8 cellular contexts compared by ENCODE assay signal in genomic region chr15:42059661-42060476, GRCh38. TPM values are rescaled to one million over a fixed set of nuclear protein-coding genes. Genes with fewer than 3 reads are reported as not detected.
DNase-seq lines count a peak whose midpoint lies in the region; ATAC-seq and TF ChIP-seq lines count a peak whose summit lies in the region.

No MANE protein-coding gene starts in this region.

- CTCF ChIA-PET in HEK293 (lab: Yijun Ruan, JAX): interaction anchor here (0.6 to 5.2 kb wide), 7 partner anchors 25 to 529 kb away, joined by 3 to 32 read pairs (median 4); no protein-coding TSS in a partner anchor

- POLR2A ChIA-PET in HEK293 (lab: Yijun Ruan, JAX): no interaction called here

- H3K36me3 ChIP-seq in BE2C: no peaks in the 10 kb centered on the region
- no peaks in the 10 kb centered on the region for H3K36me3 ChIP-seq in HEK293 (ENCODE audit: control insufficient read depth in 2 of 2, insufficient read depth in 1 of 2, low read length in 2 of 2)
- H3K36me3 ChIP-seq in gastroesophageal sphincter: no peaks in the 10 kb centered on the region

- DNase-seq in BE2C (peak; percentile 72), OCI-M2 (lab: John Stamatoyannopoulos, UW; ENCODE audit: unreplicated experiment) (peak; percentile 12), pons (ENCODE audit: low spot score) (peak; percentile 26)
- DNase-seq in activated T-helper 1 cell treated with anti-CD3 and anti-CD28 coated beads, Interleukin-12 subunit alpha, Interleukin-12 subunit beta, Interleukin-2, Interleukin-4 antibody, amounts not matched to agents 30 ng/mL and 10 ng/mL and 1 ng/mL, durations not matched to agents 14 hours and 24 hours and 36 hours (ENCODE audit: low spot score): peak; percentile 52

- peaks cover 5% of the 10 kb centered on the region; the same call in 1 of the 2 replicates for H3K27me3 ChIP-seq in BE2C
- H3K27me3 ChIP-seq in gastroesophageal sphincter: peaks cover 16% of the 10 kb centered on the region

- ATAC-seq in gastroesophageal sphincter: no peak
- ATAC-seq in HG03280 (IDR thresholded peaks at IDR 0.05; ENCODE audit: unreplicated experiment): no peak
- ATAC-seq in HG03097 (IDR thresholded peaks at IDR 0.05; ENCODE audit: low FRiP score, unreplicated experiment): no peak

- no peaks in the 10 kb centered on the region for H3K9me3 Mint-ChIP-seq in activated T-helper 1 cell treated with anti-CD3 and anti-CD28 coated beads, Interleukin-12 subunit alpha, Interleukin-12 subunit beta, Interleukin-2, Interleukin-4 antibody, amounts not matched to agents 30 ng/mL and 10 ng/mL and 1 ng/mL, durations not matched to agents 14 hours and 24 hours and 36 hours

- no peak overlapping the region for H3K27ac ChIP-seq in HEK293 (ENCODE audit: extremely low read depth, low read depth, low read length)
- no peak overlapping the region for H3K27ac ChIP-seq in gastroesophageal sphincter

- 34 to 50% methylated on average over 9 to 12 of the region's 14 CpGs for WGBS in gastroesophageal sphincter (ENCODE audit: low coverage in 1 of 2), 2 donors

- no peak overlapping the region for H3K27ac Mint-ChIP-seq in activated T-helper 1 cell treated with anti-CD3 and anti-CD28 coated beads, Interleukin-12 subunit alpha, Interleukin-12 subunit beta, Interleukin-2, Interleukin-4 antibody, amounts not matched to agents 30 ng/mL and 10 ng/mL and 1 ng/mL, durations not matched to agents 14 hours and 24 hours and 36 hours

- no peak for TF ChIP-seq POLR2A in gastroesophageal sphincter (IDR thresholded peaks at IDR 0.05)

- intact Hi-C loops in activated T-helper 1 cell treated with anti-CD3 and anti-CD28 coated beads, Interleukin-12 subunit alpha, Interleukin-12 subunit beta, Interleukin-2, Interleukin-4 antibody, amounts not matched to agents 30 ng/mL and 10 ng/mL and 1 ng/mL, durations not matched to agents 14 hours and 24 hours and 36 hours (cut with micrococcal nuclease): loop anchor here (1.0 to 2.0 kb wide), 3 partner anchors 71 to 287 kb away; no protein-coding TSS in a partner anchor

- peaks cover 25% of the 10 kb centered on the region for H3K27me3 Mint-ChIP-seq in activated T-helper 1 cell treated with anti-CD3 and anti-CD28 coated beads, Interleukin-12 subunit alpha, Interleukin-12 subunit beta, Interleukin-2, Interleukin-4 antibody, amounts not matched to agents 30 ng/mL and 10 ng/mL and 1 ng/mL, durations not matched to agents 14 hours and 24 hours and 36 hours (ENCODE audit: insufficient read depth)

- no peaks in the 10 kb centered on the region for H3K36me3 Mint-ChIP-seq in activated T-helper 1 cell treated with anti-CD3 and anti-CD28 coated beads, Interleukin-12 subunit alpha, Interleukin-12 subunit beta, Interleukin-2, Interleukin-4 antibody, amounts not matched to agents 30 ng/mL and 10 ng/mL and 1 ng/mL, durations not matched to agents 14 hours and 24 hours and 36 hours (ENCODE audit: low read depth)

- H3K9me3 ChIP-seq in BE2C (no peaks in the 10 kb centered on the region), HEK293 (ENCODE audit: control insufficient read depth, insufficient read depth, low read depth, low read length) (no peaks in the 10 kb centered on the region), gastroesophageal sphincter (no peaks in the 10 kb centered on the region)

- TF ChIP-seq CTCF in BE2C (IDR thresholded peaks at IDR 0.05; ENCODE audit: low read depth, low read length) (peak; percentile 98), HEK293 (tag by site-specific recombination; IDR thresholded peaks at IDR 0.05) (no peak), gastroesophageal sphincter (IDR thresholded peaks at IDR 0.05) (peak in 3 of 4 experiments; percentile 63 to 84 (median 79))

- H3K4me1 ChIP-seq in BE2C (no peaks in the 10 kb centered on the region; the same call in 1 of the 2 replicates), HEK293 (ENCODE audit: control insufficient read depth, insufficient read depth, low read length) (no peaks in the 10 kb centered on the region), gastroesophageal sphincter (peaks cover 0 to 9% (median 0%) of the 10 kb centered on the region in 3 donors)

- H3K4me3 ChIP-seq in BE2C (ENCODE audit: low read depth, low read length) (no peak overlapping the region), HEK293 (ENCODE audit: low read depth, low read length) (no peak overlapping the region), gastroesophageal sphincter (no peak overlapping the region)

- H3K4me3 Mint-ChIP-seq in activated T-helper 1 cell treated with anti-CD3 and anti-CD28 coated beads, Interleukin-12 subunit alpha, Interleukin-12 subunit beta, Interleukin-2, Interleukin-4 antibody, amounts not matched to agents 30 ng/mL and 10 ng/mL and 1 ng/mL, durations not matched to agents 14 hours and 24 hours and 36 hours: no peak overlapping the region

- TF ChIP-seq EP300 in gastroesophageal sphincter (IDR thresholded peaks at IDR 0.05): no peak

- H3K4me1 Mint-ChIP-seq in activated T-helper 1 cell treated with anti-CD3 and anti-CD28 coated beads, Interleukin-12 subunit alpha, Interleukin-12 subunit beta, Interleukin-2, Interleukin-4 antibody, amounts not matched to agents 30 ng/mL and 10 ng/mL and 1 ng/mL, durations not matched to agents 14 hours and 24 hours and 36 hours (ENCODE audit: low read depth): peaks cover 10% of the 10 kb centered on the region

TF ChIP-seq in HEK293, 187 proteins besides CTCF, POLR2A, EP300 and RAD21 (continues in another document):
- TF ChIP-seq ZNF148 (tag by site-specific recombination; IDR thresholded peaks at IDR 0.05; ENCODE audit: borderline replicate concordance) (no peak), ZNF670 (tag by site-specific recombination; IDR thresholded peaks at IDR 0.05; ENCODE audit: low read depth) (no peak), ZNF175 (tag by site-specific recombination; IDR thresholded peaks at IDR 0.05) (no peak), ZIC2 (tag by site-specific recombination; IDR thresholded peaks at IDR 0.05) (no peak), ZNF112 (tag by site-specific recombination; IDR thresholded peaks at IDR 0.05) (no peak), PATZ1 (tag by site-specific recombination; IDR thresholded peaks at IDR 0.05) (no peak), ZNF514 (tag by site-specific recombination; IDR thresholded peaks at IDR 0.05) (no peak), ZNF623 (tag by site-specific recombination; IDR thresholded peaks at IDR 0.05) (no peak), ZNF433 (tag by site-specific recombination; IDR thresholded peaks at IDR 0.05; ENCODE audit: low read depth) (no peak), ZNF830 (tag by site-specific recombination; IDR thresholded peaks at IDR 0.05; ENCODE audit: low read depth) (no peak)
- TF ChIP-seq, protein P1, sequence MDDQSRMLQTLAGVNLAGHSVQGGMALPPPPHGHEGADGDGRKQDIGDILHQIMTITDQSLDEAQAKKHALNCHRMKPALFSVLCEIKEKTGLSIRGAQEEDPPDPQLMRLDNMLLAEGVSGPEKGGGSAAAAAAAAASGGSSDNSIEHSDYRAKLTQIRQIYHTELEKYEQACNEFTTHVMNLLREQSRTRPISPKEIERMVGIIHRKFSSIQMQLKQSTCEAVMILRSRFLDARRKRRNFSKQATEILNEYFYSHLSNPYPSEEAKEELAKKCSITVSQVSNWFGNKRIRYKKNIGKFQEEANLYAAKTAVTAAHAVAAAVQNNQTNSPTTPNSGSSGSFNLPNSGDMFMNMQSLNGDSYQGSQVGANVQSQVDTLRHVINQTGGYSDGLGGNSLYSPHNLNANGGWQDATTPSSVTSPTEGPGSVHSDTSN (CRISPR knock-in tag; IDR thresholded peaks at IDR 0.05): no peak

RNA-seq across cellular contexts. Expression of gene PLA2G4D, which starts 34.5 kb away (rescaled TPM):
- not detected for polyA plus RNA-seq in BE2C (2012; ENCODE audit: insufficient read depth, insufficient read length, low read depth)
- not detected in 2 replicates for total RNA-seq in activated T-helper 1 cell treated with anti-CD3 and anti-CD28 coated beads, Interleukin-12 subunit alpha, Interleukin-12 subunit beta, Interleukin-2, Interleukin-4 antibody, amounts not matched to agents 30 ng/mL and 10 ng/mL and 1 ng/mL, durations not matched to agents 14 hours and 24 hours and 36 hours
- total RNA-seq in gastroesophageal sphincter: not detected

RNA-seq across cellular contexts. Expression of gene PLA2G4E, which starts 39.0 kb away (rescaled TPM):
- polyA plus RNA-seq in BE2C (2012; ENCODE audit: insufficient read depth, insufficient read length, low read depth): not detected
- not detected in 2 replicates for total RNA-seq in activated T-helper 1 cell treated with anti-CD3 and anti-CD28 coated beads, Interleukin-12 subunit alpha, Interleukin-12 subunit beta, Interleukin-2, Interleukin-4 antibody, amounts not matched to agents 30 ng/mL and 10 ng/mL and 1 ng/mL, durations not matched to agents 14 hours and 24 hours and 36 hours
- under 1 TPM in 2 of 4 donors, not detected in 2; 0.08 to 0.67 TPM for total RNA-seq in gastroesophageal sphincter

Comparison
In these comparisons a context has a peak if more than half of its experiments do, and no peak if none do; other contexts are left out.
1. DNase-seq: peak in every context shown above with its lines; median percentile 72 in BE2C; 52 in activated T-helper 1 cell treated with anti-CD3 and anti-CD28 coated beads, Interleukin-12 subunit alpha, Interleukin-12 subunit beta, Interleukin-2, Interleukin-4 antibody, amounts not matched to agents 30 ng/mL and 10 ng/mL and 1 ng/mL, durations not matched to agents 14 hours and 24 hours and 36 hours; 26 in pons; 12 in OCI-M2.